ENCODE assay signal across 24 cellular contexts in the genomic region with DNA sequence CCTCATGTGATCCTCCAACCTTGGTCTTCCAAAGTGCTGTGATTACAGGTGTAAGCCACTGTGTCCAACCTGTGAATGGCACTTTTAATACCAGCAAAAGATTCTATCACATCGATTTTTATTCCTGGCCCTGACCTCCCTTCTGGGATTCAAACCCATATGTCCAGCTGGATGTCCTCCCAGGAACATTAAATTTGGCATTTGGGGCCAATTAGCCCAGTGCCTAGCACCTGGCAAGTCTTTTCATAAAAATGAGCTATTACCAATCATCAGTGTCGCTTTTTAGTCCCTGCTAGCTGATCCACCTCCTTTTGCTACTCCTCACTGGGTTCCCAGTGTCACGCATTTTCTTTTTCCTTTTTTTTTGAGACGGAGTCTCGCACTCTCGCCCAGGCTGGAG.
"Had no signal": no experiment of that assay in that cellular context is flagged by ENCODE, and none has a peak within 500 bp of the region (broad histone marks: within the 10 kb centered on the region; RNA-seq: fewer than 3 reads in every experiment).

No MANE protein-coding gene starts in this region.

- H3K4me3 ChIP-seq: MG63 had no signal

- H3K27ac ChIP-seq: brain microvascular endothelial cell, KMS-11 had no signal

- H3K9me3 Mint-ChIP-seq: activated CD4-positive, alpha-beta T cell treated with anti-CD3 and anti-CD28 coated beads, Interleukin-2, amount 10 ng/mL, durations not matched to agents 24 days and 14 days; activated T-cell treated with anti-CD3 and anti-CD28 coated beads, Interleukin-2, amount 50 U/mL, for 4 hours had no signal

- H3K36me3 ChIP-seq: brain microvascular endothelial cell had no signal

- H3K27ac Mint-ChIP-seq: activated CD4-positive, alpha-beta T cell treated with anti-CD3 and anti-CD28 coated beads, Interleukin-2, amount 10 ng/mL, durations not matched to agents 24 days and 14 days; activated CD8-positive, alpha-beta memory T cell treated with anti-CD3 and anti-CD28 coated beads, Interleukin-2, amount 10 ng/mL, durations not matched to agents 7 days and 5 days; activated naive CD4-positive, alpha-beta T cell treated with anti-CD3 and anti-CD28 coated beads, Interleukin-2, amount 10 ng/mL, durations not matched to agents 7 days and 5 days; activated naive CD8-positive, alpha-beta T cell treated with anti-CD3 and anti-CD28 coated beads for 36 hours; T-helper 17 cell; WTC11 had no signal

- H3K36me3 Mint-ChIP-seq: activated naive CD8-positive, alpha-beta T cell treated with anti-CD3 and anti-CD28 coated beads for 36 hours; WTC11 had no signal

- DNase-seq: activated CD4-positive, alpha-beta T cell treated with anti-CD3 and anti-CD28 coated beads, Interleukin-2, amount 10 ng/mL, durations not matched to agents 24 days and 14 days; activated CD4-positive, alpha-beta T cell treated with anti-CD3 and anti-CD28 coated beads, Interleukin-2, amount 50 U/mL, for 48 hours; activated CD4-positive, CD25-positive, alpha-beta regulatory T cell treated with anti-CD3 and anti-CD28 coated beads, Interleukin-2, amount 50 U/mL, for 72 hours; activated CD8-positive, alpha-beta memory T cell treated with anti-CD3 and anti-CD28 coated beads, Interleukin-2, amount 10 ng/mL, durations not matched to agents 7 days and 5 days; activated gamma-delta T cell; activated naive CD4-positive, alpha-beta T cell treated with anti-CD3 and anti-CD28 coated beads, Interleukin-2, amount 10 ng/mL, durations not matched to agents 7 days and 5 days; activated naive CD8-positive, alpha-beta T cell treated with anti-CD3 and anti-CD28 coated beads for 36 hours; activated T-cell treated with anti-CD3 and anti-CD28 coated beads, Interleukin-2, amount 50 U/mL, for 4 hours; brain microvascular endothelial cell; MV-4-11; NCI-H1092 treated with DMSO at 0.1 percent for 48 hours; NCI-H1417 treated with DMSO at 0.1 percent for 48 hours; NCI-H1694; NCI-H2029; NCI-H2107; NCI-H2171 treated with DMSO at 0.1 percent for 48 hours; NCI-H226; NCI-H510A treated with DMSO at 0.1 percent for 48 hours; SHP77 treated with DMSO at 0.1 percent for 48 hours; T-helper 17 cell; T-helper 9 cell had no signal

- ATAC-seq: activated CD8-positive, alpha-beta memory T cell treated with anti-CD3 and anti-CD28 coated beads, Interleukin-2, amount 10 ng/mL, durations not matched to agents 7 days and 5 days; activated T-cell treated with anti-CD3 and anti-CD28 coated beads, Interleukin-2, amount 50 U/mL, for 4 hours; T-helper 17 cell; WTC11 had no signal

- H3K27me3 ChIP-seq: brain microvascular endothelial cell, MG63 had no signal

- H3K27me3 Mint-ChIP-seq: activated CD4-positive, alpha-beta T cell treated with anti-CD3 and anti-CD28 coated beads, Interleukin-2, amount 10 ng/mL, durations not matched to agents 24 days and 14 days; activated CD8-positive, alpha-beta memory T cell treated with anti-CD3 and anti-CD28 coated beads, Interleukin-2, amount 10 ng/mL, durations not matched to agents 7 days and 5 days; activated naive CD4-positive, alpha-beta T cell treated with anti-CD3 and anti-CD28 coated beads, Interleukin-2, amount 10 ng/mL, durations not matched to agents 7 days and 5 days; activated naive CD8-positive, alpha-beta T cell treated with anti-CD3 and anti-CD28 coated beads for 36 hours; T-helper 17 cell had no signal

- H3K4me3 Mint-ChIP-seq: activated CD4-positive, alpha-beta T cell treated with anti-CD3 and anti-CD28 coated beads, Interleukin-2, amount 10 ng/mL, durations not matched to agents 24 days and 14 days; activated CD8-positive, alpha-beta memory T cell treated with anti-CD3 and anti-CD28 coated beads, Interleukin-2, amount 10 ng/mL, durations not matched to agents 7 days and 5 days; activated naive CD4-positive, alpha-beta T cell treated with anti-CD3 and anti-CD28 coated beads, Interleukin-2, amount 10 ng/mL, durations not matched to agents 7 days and 5 days; activated naive CD8-positive, alpha-beta T cell treated with anti-CD3 and anti-CD28 coated beads for 36 hours; activated T-cell treated with anti-CD3 and anti-CD28 coated beads, Interleukin-2, amount 50 U/mL, for 4 hours; T-helper 17 cell; WTC11 had no signal
